In the genomic region with DNA sequence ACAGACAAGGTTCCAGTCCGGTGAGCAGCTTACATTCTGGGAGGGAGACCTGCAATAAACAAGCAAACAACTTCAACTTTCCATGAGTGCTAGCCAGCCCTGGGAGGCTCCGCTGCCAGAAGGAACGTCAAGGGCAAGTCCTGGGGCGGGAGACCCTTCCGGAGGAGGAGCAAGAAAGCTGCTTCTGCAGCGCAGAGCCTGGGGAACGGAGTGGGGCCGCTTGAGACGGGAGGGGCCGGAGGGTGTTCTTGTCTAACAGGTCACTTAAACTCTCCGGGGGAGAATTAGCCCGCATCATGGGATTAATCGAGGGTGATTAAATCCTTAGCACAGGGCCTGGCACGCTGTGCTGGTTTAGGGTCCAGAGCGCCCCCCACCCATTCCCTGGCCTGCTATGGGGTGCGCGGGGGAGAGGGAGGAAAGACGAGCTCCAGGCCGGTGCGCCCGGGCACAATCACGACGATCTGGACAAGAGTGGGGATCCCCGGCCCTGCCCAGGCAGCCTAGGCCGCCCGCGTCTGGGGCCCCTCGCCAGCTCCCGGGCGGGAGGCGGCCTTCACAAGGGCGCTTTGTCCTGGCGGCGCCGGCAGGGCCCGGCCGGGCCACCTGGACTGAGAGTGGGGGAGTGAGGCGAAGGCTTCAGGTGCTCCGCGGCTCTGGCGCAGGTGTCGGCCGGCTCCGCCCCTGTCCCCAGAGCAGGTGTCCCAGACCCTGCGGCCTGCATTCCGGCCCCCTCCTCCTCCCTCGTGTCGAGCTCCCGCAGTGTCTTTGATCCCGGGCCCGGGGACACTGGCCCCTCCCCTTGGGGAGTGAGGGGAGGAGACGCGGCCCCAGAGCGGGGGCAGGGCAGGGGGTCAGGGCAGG, we compare ENCODE assay signal across 8 cellular contexts. TPM values are rescaled to one million over a fixed set of nuclear protein-coding genes. Genes with fewer than 3 reads are reported as not detected.
DNase-seq lines count a peak whose midpoint lies in the region; ATAC-seq and TF ChIP-seq lines count a peak whose summit lies in the region.

No MANE protein-coding gene starts in this region.

- peaks cover 8% of the 10 kb centered on the region for H3K4me1 ChIP-seq in KMS-11 (ENCODE audit: low read depth, poor library complexity, severe bottlenecking)

- H3K27ac ChIP-seq in KMS-11: no peak overlapping the region

- no peaks in the 10 kb centered on the region for H4K20me1 ChIP-seq in KMS-11 (ENCODE audit: insufficient read depth)

- no peaks in the 10 kb centered on the region for H3K9me3 ChIP-seq in iPS-18c (ENCODE audit: control insufficient read depth, insufficient read depth, low read length)

- peak overlapping the region; percentile 73 for H2AFZ ChIP-seq in KMS-11 (ENCODE audit: low read depth)

- peak overlapping the region; percentile 39 for H3K4me2 ChIP-seq in KMS-11

- no peak for ATAC-seq in stimulated activated naive CD8-positive, alpha-beta T cell treated with anti-CD3 and anti-CD28 coated beads, Interleukin-15, amount 100 ng/mL, for 72 hours
- no peak for ATAC-seq in GM19463 (IDR thresholded peaks at IDR 0.05; ENCODE audit: unreplicated experiment)
- ATAC-seq in HG03439 (IDR thresholded peaks at IDR 0.05; ENCODE audit: unreplicated experiment): no peak

- intact Hi-C loops in activated CD4-positive, alpha-beta memory T cell treated with anti-CD3 and anti-CD28 coated beads for 36 hours (cut with micrococcal nuclease): no loop called here

- H3K27ac Mint-ChIP-seq in activated CD4-positive, alpha-beta memory T cell treated with anti-CD3 and anti-CD28 coated beads for 36 hours: no peak overlapping the region
- H3K27ac Mint-ChIP-seq in stimulated activated naive CD8-positive, alpha-beta T cell treated with anti-CD3 and anti-CD28 coated beads, Interleukin-15, amount 100 ng/mL, for 72 hours: peak overlapping the region in 1 of 2 donors; percentile 8

- H3K4me1 Mint-ChIP-seq in activated CD4-positive, alpha-beta memory T cell treated with anti-CD3 and anti-CD28 coated beads for 36 hours (ENCODE audit: low read depth): peaks cover 21% of the 10 kb centered on the region
- H3K4me1 Mint-ChIP-seq in stimulated activated naive CD8-positive, alpha-beta T cell treated with anti-CD3 and anti-CD28 coated beads, Interleukin-15, amount 100 ng/mL, for 72 hours: peaks cover 46% of the 10 kb centered on the region

- POLR2A ChIA-PET in activated CD4-positive, alpha-beta memory T cell treated with anti-CD3 and anti-CD28 coated beads for 36 hours (lab: Charles Lee): no interaction called here

- no peak for TF ChIP-seq CTCF in KMS-11 (conservative IDR thresholded peaks at IDR 0.05; ENCODE audit: low read depth, low read length)

- H3K27me3 Mint-ChIP-seq in activated CD4-positive, alpha-beta memory T cell treated with anti-CD3 and anti-CD28 coated beads for 36 hours: peaks cover 11% of the 10 kb centered on the region
- peaks cover 27% of the 10 kb centered on the region for H3K27me3 Mint-ChIP-seq in stimulated activated naive CD8-positive, alpha-beta T cell treated with anti-CD3 and anti-CD28 coated beads, Interleukin-15, amount 100 ng/mL, for 72 hours

- 0 out of 2 replicates have a peak, but pooled peaks cover 5% of the 10 kb centered on the region for H3K27me3 ChIP-seq in KMS-11 (ENCODE audit: insufficient read depth, low read depth)

- H3K36me3 Mint-ChIP-seq in activated CD4-positive, alpha-beta memory T cell treated with anti-CD3 and anti-CD28 coated beads for 36 hours: peaks cover 3% of the 10 kb centered on the region

- H3K9me3 Mint-ChIP-seq in activated CD4-positive, alpha-beta memory T cell treated with anti-CD3 and anti-CD28 coated beads for 36 hours: no peaks in the 10 kb centered on the region
- H3K9me3 Mint-ChIP-seq in stimulated activated naive CD8-positive, alpha-beta T cell treated with anti-CD3 and anti-CD28 coated beads, Interleukin-15, amount 100 ng/mL, for 72 hours: no peaks in the 10 kb centered on the region

- CTCF ChIA-PET in activated CD4-positive, alpha-beta memory T cell treated with anti-CD3 and anti-CD28 coated beads for 36 hours (lab: Charles Lee): interaction anchor here (0.7 to 1.2 kb wide), 3 partner anchors 8 to 43 kb away, joined by 3 read pairs; no protein-coding TSS in a partner anchor

- no peaks in the 10 kb centered on the region for H3K36me3 ChIP-seq in KMS-11 (ENCODE audit: insufficient read depth)

- DNase-seq in AG08396 (ENCODE audit: low spot score): peak; percentile 13
- DNase-seq in activated CD4-positive, alpha-beta memory T cell treated with anti-CD3 and anti-CD28 coated beads for 36 hours: no peak
- DNase-seq in stimulated activated naive CD8-positive, alpha-beta T cell treated with anti-CD3 and anti-CD28 coated beads, Interleukin-15, amount 100 ng/mL, for 72 hours: no peak
- no peak for DNase-seq in activated CD4-positive, alpha-beta T cell treated with anti-CD3 and anti-CD28 coated beads, Interleukin-2, amount 50 U/mL, for 4 hours

- no peak overlapping the region for H3K4me3 ChIP-seq in KMS-11 (IDR thresholded peaks at IDR 0.05; ENCODE audit: insufficient read depth, low read depth, low read length)
- peak overlapping the region; percentile 65 for H3K4me3 ChIP-seq in iPS-18c (ENCODE audit: insufficient read depth, low read depth, low read length)

- H3K4me3 Mint-ChIP-seq in activated CD4-positive, alpha-beta memory T cell treated with anti-CD3 and anti-CD28 coated beads for 36 hours: peak overlapping the region; percentile 49
- H3K4me3 Mint-ChIP-seq in stimulated activated naive CD8-positive, alpha-beta T cell treated with anti-CD3 and anti-CD28 coated beads, Interleukin-15, amount 100 ng/mL, for 72 hours: peak overlapping the region; percentile 59 to 73

- peaks cover 5% of the 10 kb centered on the region for H3K79me2 ChIP-seq in KMS-11 (ENCODE audit: insufficient read depth, low read depth)

- no peak overlapping the region for H3K9ac ChIP-seq in KMS-11

RNA-seq across cellular contexts. Expression of a gene that starts 0.7 kb away (rescaled TPM):
- 1 to 10 TPM; 1.1 to 1.6 TPM for total RNA-seq in activated CD4-positive, alpha-beta memory T cell treated with anti-CD3 and anti-CD28 coated beads for 36 hours

RNA-seq across cellular contexts. Expression of a gene that starts 4.1 kb away (rescaled TPM):
- total RNA-seq in activated CD4-positive, alpha-beta memory T cell treated with anti-CD3 and anti-CD28 coated beads for 36 hours: 10 to 100 TPM; 28.2 to 34.6 TPM

RNA-seq across cellular contexts. Expression of a gene that starts 14.7 kb away (rescaled TPM):
- under 1 TPM; 0.73 to 0.88 TPM for total RNA-seq in activated CD4-positive, alpha-beta memory T cell treated with anti-CD3 and anti-CD28 coated beads for 36 hours

RNA-seq across cellular contexts. Expression of a gene that starts 36.3 kb away (rescaled TPM):
- under 1 TPM; 0.43 to 0.58 TPM for total RNA-seq in activated CD4-positive, alpha-beta memory T cell treated with anti-CD3 and anti-CD28 coated beads for 36 hours
